11 cellular contexts compared by ENCODE assay signal in the genomic region with DNA sequence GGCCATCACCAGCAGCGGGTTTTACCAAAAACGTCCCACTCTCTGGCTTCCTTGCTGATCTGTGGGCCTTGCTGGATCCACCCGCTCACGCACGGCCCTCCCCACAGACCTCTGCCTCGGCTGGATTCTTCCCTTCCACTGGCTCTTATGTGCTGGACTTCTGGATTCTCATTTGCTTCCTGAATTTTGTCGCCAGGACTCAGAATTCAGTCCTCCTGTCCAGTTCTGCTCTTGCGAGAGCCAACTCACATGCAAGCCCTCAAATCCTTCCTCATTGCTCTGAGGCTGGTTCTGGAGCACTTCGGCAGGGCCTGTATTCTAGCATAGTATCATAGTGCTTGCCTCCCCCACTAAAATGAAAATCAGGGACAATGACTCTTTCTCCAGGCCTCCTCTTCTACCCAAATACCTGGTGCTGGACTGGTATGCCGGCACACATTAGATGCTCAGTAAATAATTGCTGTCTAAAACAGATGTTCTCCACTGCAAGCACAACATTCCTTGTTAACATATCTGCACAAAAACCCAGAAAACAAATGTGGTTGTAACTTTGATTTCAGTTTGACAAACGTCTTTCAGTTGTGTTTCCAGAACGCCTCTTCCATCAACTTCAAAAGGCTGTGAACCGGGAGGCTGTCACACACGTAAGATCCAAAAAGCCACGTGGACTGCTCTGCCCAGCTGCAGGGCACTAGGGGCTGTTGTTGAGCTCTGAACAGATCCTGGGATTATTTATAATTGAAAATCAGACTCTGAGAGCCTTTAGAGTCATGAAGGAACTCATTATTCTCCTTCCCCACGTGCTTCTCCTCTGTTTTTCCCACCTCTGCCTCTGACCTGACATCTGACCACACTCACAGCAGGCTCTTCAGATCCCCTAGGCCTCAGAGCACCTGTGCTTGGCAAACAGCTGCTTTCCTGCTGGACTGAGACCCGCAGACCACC.
DNase-seq lines count a peak whose midpoint lies in the region; ATAC-seq, FAIRE-seq and TF ChIP-seq lines count a peak whose summit lies in the region.
"Had no signal": no experiment of that assay in that cellular context is flagged by ENCODE, and none has a peak within 500 bp of the region (broad histone marks: within the 10 kb centered on the region; RNA-seq: fewer than 3 reads in every experiment).

No MANE protein-coding gene starts in this region.

- 44% methylated on average over 16 of the region's 17 CpGs for WGBS in GM12878 (ENCODE audit: insufficient coverage, insufficient replicate concordance, low lambda C conversion rate, missing lambda C conversion rate)

- H4K20me1 ChIP-seq in GM12878 (ENCODE audit: control insufficient read depth, insufficient read depth): no peaks in the 10 kb centered on the region

- TF ChIP-seq CTCF in GM12878 (IDR thresholded peaks at IDR 0.05 in 2 of 3, conservative IDR thresholded peaks at IDR 0.05 in 1 of 3; ENCODE audit: control insufficient read depth in 2 of 3, extremely low read depth in 1 of 3, insufficient read depth in 1 of 3, low read depth in 3 of 3, low read length in 3 of 3): no peak

- peak overlapping the region; percentile 17; the same call in 1 of the 2 replicates for H3K9ac ChIP-seq in GM12878 (ENCODE audit: control insufficient read depth, insufficient read depth, low read length)

- H2AFZ ChIP-seq in GM12878 (ENCODE audit: control insufficient read depth, low read depth, low read length): no peak overlapping the region

- no peak for TF ChIP-seq RAD21 in GM12878 (IDR thresholded peaks at IDR 0.05; ENCODE audit: insufficient read depth, low read depth, low read length)

- peak overlapping the region; percentile 78 for H3K27ac ChIP-seq in GM12878 (ENCODE audit: control insufficient read depth, insufficient read depth)

- peak; percentile 74 to 84 for TF ChIP-seq EP300 in GM12878 (IDR thresholded peaks at IDR 0.05; ENCODE audit: borderline replicate concordance in 1 of 2, control insufficient read depth in 1 of 2, low read depth in 2 of 2, low read length in 2 of 2)

- TF ChIP-seq POLR2A in GM12878 (IDR thresholded peaks at IDR 0.05; ENCODE audit: low read depth, low read length): no peak

- H3K4me1 ChIP-seq in GM12878 (ENCODE audit: control insufficient read depth, insufficient read depth, low read length): peaks cover 32% of the 10 kb centered on the region

- H3K27me3 ChIP-seq in GM12878 (replicated peaks in 1 of 2; ENCODE audit: control insufficient read depth in 2 of 2, insufficient read depth in 2 of 2, low read length in 1 of 2): no peaks in the 10 kb centered on the region
- H3K27me3 ChIP-seq: heart left ventricle had no signal

- POLR2A ChIA-PET in GM12878 (lab: Charles Lee): no interaction called here

- BruUV-seq in GM12878 (replicated peaks; lab: Mats Ljungman, UMichigan): TSS peak; percentile 87

- SMC1A ChIA-PET in GM12878 (lab: Charles Lee; ENCODE audit: uncharacterized antibody, unreplicated experiment): interaction anchor here (0.9 to 5.3 kb wide), 3 partner anchors 12 to 239 kb away, joined by 3 to 43 read pairs (median 17); no protein-coding TSS in a partner anchor

- H3K36me3 ChIP-seq in GM12878 (ENCODE audit: control insufficient read depth in 2 of 2, insufficient read depth in 2 of 2, low read length in 1 of 2): no peaks in the 10 kb centered on the region; a peak in 1 of 4 replicates
- H3K36me3 ChIP-seq: heart left ventricle had no signal

- DNase-seq in GM18507 (ENCODE audit: extremely low spot score, insufficient read length, low read depth): no peak
- peak; percentile 68 for DNase-seq in GM12878 (ENCODE audit: low read depth, low spot score)
- DNase-seq in stimulated activated CD4-positive, alpha-beta T cell treated with anti-CD3 and anti-CD28 coated beads, TNF-alpha, amount 100 ng/mL, for 48 hours (ENCODE audit: low read depth in 3 of 3): peak in 2 of 3 donors; percentile 14 to 32
- DNase-seq in NCI-H146 (lab: John Stamatoyannopoulos, UW): no peak
- DNase-seq in DMS153 (lab: John Stamatoyannopoulos, UW): no peak
- DNase-seq: heart left ventricle, left ventricle myocardium superior, occipital lobe had no signal

- intact Hi-C loops in GM12878 (cut with micrococcal nuclease; ENCODE audit: unreplicated experiment): loop anchor here (1.0 to 5.0 kb wide), 5 partner anchors 77 to 225 kb away; partner anchors contain the start of gene CYP1B1

- CTCF ChIA-PET in GM12878 (lab: Yijun Ruan, JAX): interaction anchor here (0.6 to 4.5 kb wide), 3 partner anchors 13 to 253 kb away, joined by 3 to 26 read pairs (median 3); no protein-coding TSS in a partner anchor

- no peaks in the 10 kb centered on the region for H3K79me2 ChIP-seq in GM12878 (ENCODE audit: control insufficient read depth, insufficient read depth, low read length)

- H3K4me2 ChIP-seq in GM12878 (ENCODE audit: control insufficient read depth, insufficient read depth): peak overlapping the region; percentile 63

- in situ Hi-C loops in GM12878 (cut with MboI): no loop called here

- peaks cover 6% of the 10 kb centered on the region; the same call in 2 of the 3 replicates for H3K9me3 ChIP-seq in GM12878 (replicated peaks; ENCODE audit: control insufficient read depth, insufficient read depth, low read length)
- H3K9me3 ChIP-seq: heart left ventricle had no signal

- peak; percentile 50 for FAIRE-seq in GM18507 (lab: Jason Lieb, UNC)
- no peak for FAIRE-seq in GM12878 (lab: Jason Lieb, UNC)
- FAIRE-seq: endothelial cell of umbilical vein had no signal

- no peak overlapping the region for H3K4me3 ChIP-seq in GM12878

- ATAC-seq in HG02798 (IDR thresholded peaks at IDR 0.05; ENCODE audit: poor library complexity, unreplicated experiment) (peak; percentile 53), GM12878 (peak; percentile 80), GM19397 (IDR thresholded peaks at IDR 0.05; ENCODE audit: unreplicated experiment) (no peak)
- ATAC-seq: heart left ventricle, left ventricle myocardium superior had no signal

- RAD21 ChIA-PET in GM12878 (lab: Charles Lee; ENCODE audit: unreplicated experiment): no interaction called here

TF ChIP-seq in GM12878, 131 proteins besides CTCF, POLR2A, EP300 and RAD21 (continues in another document):
- TF ChIP-seq SREBF1 (IDR thresholded peaks at IDR 0.05; ENCODE audit: low read length): no peak
- TF ChIP-seq FOXM1 (IDR thresholded peaks at IDR 0.05; ENCODE audit: low read depth, low read length): peak; percentile 90
- TF ChIP-seq TBL1XR1 (IDR thresholded peaks at IDR 0.05; ENCODE audit: low read depth, low read length): no peak
- TF ChIP-seq, protein P1, sequence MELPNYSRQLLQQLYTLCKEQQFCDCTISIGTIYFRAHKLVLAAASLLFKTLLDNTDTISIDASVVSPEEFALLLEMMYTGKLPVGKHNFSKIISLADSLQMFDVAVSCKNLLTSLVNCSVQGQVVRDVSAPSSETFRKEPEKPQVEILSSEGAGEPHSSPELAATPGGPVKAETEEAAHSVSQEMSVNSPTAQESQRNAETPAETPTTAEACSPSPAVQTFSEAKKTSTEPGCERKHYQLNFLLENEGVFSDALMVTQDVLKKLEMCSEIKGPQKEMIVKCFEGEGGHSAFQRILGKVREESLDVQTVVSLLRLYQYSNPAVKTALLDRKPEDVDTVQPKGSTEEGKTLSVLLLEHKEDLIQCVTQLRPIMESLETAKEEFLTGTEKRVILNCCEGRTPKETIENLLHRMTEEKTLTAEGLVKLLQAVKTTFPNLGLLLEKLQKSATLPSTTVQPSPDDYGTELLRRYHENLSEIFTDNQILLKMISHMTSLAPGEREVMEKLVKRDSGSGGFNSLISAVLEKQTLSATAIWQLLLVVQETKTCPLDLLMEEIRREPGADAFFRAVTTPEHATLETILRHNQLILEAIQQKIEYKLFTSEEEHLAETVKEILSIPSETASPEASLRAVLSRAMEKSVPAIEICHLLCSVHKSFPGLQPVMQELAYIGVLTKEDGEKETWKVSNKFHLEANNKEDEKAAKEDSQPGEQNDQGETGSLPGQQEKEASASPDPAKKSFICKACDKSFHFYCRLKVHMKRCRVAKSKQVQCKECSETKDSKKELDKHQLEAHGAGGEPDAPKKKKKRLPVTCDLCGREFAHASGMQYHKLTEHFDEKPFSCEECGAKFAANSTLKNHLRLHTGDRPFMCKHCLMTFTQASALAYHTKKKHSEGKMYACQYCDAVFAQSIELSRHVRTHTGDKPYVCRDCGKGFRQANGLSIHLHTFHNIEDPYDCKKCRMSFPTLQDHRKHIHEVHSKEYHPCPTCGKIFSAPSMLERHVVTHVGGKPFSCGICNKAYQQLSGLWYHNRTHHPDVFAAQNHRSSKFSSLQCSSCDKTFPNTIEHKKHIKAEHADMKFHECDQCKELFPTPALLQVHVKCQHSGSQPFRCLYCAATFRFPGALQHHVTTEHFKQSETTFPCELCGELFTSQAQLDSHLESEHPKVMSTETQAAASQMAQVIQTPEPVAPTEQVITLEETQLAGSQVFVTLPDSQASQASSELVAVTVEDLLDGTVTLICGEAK (IDR thresholded peaks at IDR 0.05; ENCODE audit: borderline replicate concordance): no peak
- TF ChIP-seq MYC (IDR thresholded peaks at IDR 0.05; ENCODE audit: insufficient read depth, insufficient read length, insufficient replicate concordance, low read length, severe bottlenecking): no peak
- no peak for TF ChIP-seq NFXL1 (IDR thresholded peaks at IDR 0.05; ENCODE audit: borderline replicate concordance)
- no peak for TF ChIP-seq CEBPZ (IDR thresholded peaks at IDR 0.05; ENCODE audit: low read depth, low read length)

Comparison
In these comparisons a context has a peak if more than half of its experiments do, and no peak if none do; other contexts are left out.
1. DNase-seq: peak in GM12878 (single experiment) and stimulated activated CD4-positive, alpha-beta T cell treated with anti-CD3 and anti-CD28 coated beads, TNF-alpha, amount 100 ng/mL, for 48 hours (2 of 3); none in GM18507 (single experiment), NCI-H146 (single experiment) and DMS153 (single experiment).